In the genomic region with DNA sequence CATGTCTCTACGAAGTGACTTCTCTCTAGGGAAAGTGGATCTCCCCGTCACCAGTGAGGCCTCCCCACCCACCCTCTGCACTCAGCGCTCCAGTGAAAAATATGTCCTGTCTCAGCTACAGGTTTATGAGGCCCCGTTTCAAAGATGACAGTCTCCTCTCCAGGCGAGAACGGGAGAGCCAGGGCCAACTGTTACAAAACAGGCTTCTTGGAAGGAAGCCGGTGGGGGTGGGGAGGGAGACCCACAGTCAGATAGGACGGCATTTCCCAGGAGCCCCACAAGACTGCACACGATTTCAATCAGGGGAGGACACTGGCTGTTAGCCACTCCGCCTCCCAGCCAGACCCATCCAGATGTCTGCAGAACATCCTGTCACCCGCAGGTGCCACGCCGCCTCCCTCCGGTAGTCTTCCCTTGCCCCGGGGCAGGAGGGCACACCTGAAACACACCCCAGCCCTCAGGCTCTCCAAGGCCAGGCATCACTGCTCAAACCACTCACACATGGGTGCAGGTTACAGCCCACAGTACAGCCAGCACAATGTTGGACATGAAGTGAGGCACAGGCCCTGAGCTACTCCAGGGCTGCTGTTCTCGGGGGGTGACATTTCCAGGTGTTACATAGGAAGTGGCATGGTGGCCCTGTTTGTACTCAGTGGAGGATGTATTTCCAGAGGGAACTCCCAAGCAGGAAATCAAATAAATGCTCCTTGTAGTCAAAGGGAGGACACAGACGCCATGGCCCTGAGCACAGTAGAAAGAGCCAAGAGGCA, we compare ENCODE assay signal across 13 cellular contexts.
DNase-seq lines count a peak whose midpoint lies in the region; ATAC-seq and TF ChIP-seq lines count a peak whose summit lies in the region.
"Had no signal": no experiment of that assay in that cellular context is flagged by ENCODE, and none has a peak within 500 bp of the region (broad histone marks: within the 10 kb centered on the region; RNA-seq: fewer than 3 reads in every experiment).

No MANE protein-coding gene starts in this region.

- no peak for DNase-seq in CD4-positive, CD25-positive, alpha-beta regulatory T cell
- DNase-seq in SK-N-MC (ENCODE audit: low read depth, low spot score) (no peak), Right ventricle myocardium inferior (ENCODE audit: missing footprints) (no peak), neural crest cell (ENCODE audit: low read depth, low spot score) (no peak), H4 (ENCODE audit: low spot score) (no peak), NCI-H510A (lab: John Stamatoyannopoulos, UW) (no peak)
- DNase-seq: DMS 273 treated with DMSO at 0.1 percent for 48 hours; IMR-90; NCI-H1436; NCI-H524 treated with DMSO at 0.1 percent for 48 hours; stimulated activated CD4-positive, alpha-beta T cell treated with anti-CD3 and anti-CD28 coated beads, Interleukin-2, amount 100 ng/mL, for 48 hours had no signal

- no peak for ATAC-seq in CD4-positive, CD25-positive, alpha-beta regulatory T cell (ENCODE audit: low read depth in 2 of 2)
- ATAC-seq in Right ventricle myocardium inferior, result peak; percentile 58
- no peak for ATAC-seq in GM21447 (IDR thresholded peaks at IDR 0.05; ENCODE audit: unreplicated experiment)
- no peak for ATAC-seq in HG02973 (IDR thresholded peaks at IDR 0.05; ENCODE audit: unreplicated experiment)

- peaks cover 11% of the 10 kb centered on the region for H3K36me3 Mint-ChIP-seq in CD4-positive, CD25-positive, alpha-beta regulatory T cell
- H3K36me3 Mint-ChIP-seq in neural crest cell (ENCODE audit: low read depth), result no peaks in the 10 kb centered on the region

- H3K27ac Mint-ChIP-seq in CD4-positive, CD25-positive, alpha-beta regulatory T cell, result peak overlapping the region in 2 of 3 donors; percentile 5 to 56
- H3K27ac Mint-ChIP-seq in neural crest cell (ENCODE audit: unreplicated experiment), result peak overlapping the region; percentile 19

- H3K4me1 ChIP-seq in CD4-positive, CD25-positive, alpha-beta regulatory T cell (ENCODE audit: control insufficient read depth, insufficient read depth, low read length, poor library complexity, severe bottlenecking), result no peaks in the 10 kb centered on the region

- peak overlapping the region; percentile 54 for H3K9ac ChIP-seq in SK-N-MC (ENCODE audit: insufficient read length)

- peak overlapping the region in 1 of 4 donors; percentile 11 for H3K4me3 Mint-ChIP-seq in CD4-positive, CD25-positive, alpha-beta regulatory T cell
- H3K4me3 Mint-ChIP-seq in neural crest cell, result no peak overlapping the region

- no peak overlapping the region for H3K27ac ChIP-seq in CD4-positive, CD25-positive, alpha-beta regulatory T cell (ENCODE audit: insufficient read depth, low read length, poor library complexity, severe bottlenecking)
- peak overlapping the region; percentile 55 for H3K27ac ChIP-seq in SK-N-MC

- peaks cover 0 to 31% (median 8%) of the 10 kb centered on the region in 4 donors for H3K4me1 Mint-ChIP-seq in CD4-positive, CD25-positive, alpha-beta regulatory T cell
- peaks cover 17% of the 10 kb centered on the region for H3K4me1 Mint-ChIP-seq in neural crest cell

- peaks cover 4% of the 10 kb centered on the region for H3K36me3 ChIP-seq in CD4-positive, CD25-positive, alpha-beta regulatory T cell (ENCODE audit: control insufficient read depth, insufficient read depth, low read length)
- no peaks in the 10 kb centered on the region for H3K36me3 ChIP-seq in SK-N-MC (ENCODE audit: insufficient read depth, low read length)

- no peak for TF ChIP-seq CTCF in neural crest cell (conservative IDR thresholded peaks at IDR 0.05)

- intact Hi-C loops in Right ventricle myocardium inferior (cut with DNase I), result no loop called here

- H3K9me3 Mint-ChIP-seq in CD4-positive, CD25-positive, alpha-beta regulatory T cell, result peaks cover 0 to 2% (median 0%) of the 10 kb centered on the region in 7 donors
- no peaks in the 10 kb centered on the region for H3K9me3 Mint-ChIP-seq in neural crest cell

- no peaks in the 10 kb centered on the region for H3K9me3 ChIP-seq in CD4-positive, CD25-positive, alpha-beta regulatory T cell (ENCODE audit: control insufficient read depth in 2 of 2, low read length in 2 of 2)
- no peaks in the 10 kb centered on the region for H3K9me3 ChIP-seq in SK-N-MC (ENCODE audit: low read depth, low read length)

- no peaks in the 10 kb centered on the region for H3K27me3 Mint-ChIP-seq in CD4-positive, CD25-positive, alpha-beta regulatory T cell
- H3K27me3 Mint-ChIP-seq in neural crest cell (ENCODE audit: low read depth), result peaks cover 15% of the 10 kb centered on the region

- no peak overlapping the region for H3K4me3 ChIP-seq in CD4-positive, CD25-positive, alpha-beta regulatory T cell (ENCODE audit: low read depth, low read length)
- H3K4me3 ChIP-seq in SK-N-MC, result no peak overlapping the region

- H3K27me3 ChIP-seq in CD4-positive, CD25-positive, alpha-beta regulatory T cell (ENCODE audit: control insufficient read depth, insufficient read depth, low read length), result no peaks in the 10 kb centered on the region
